9 cellular contexts compared by ENCODE assay signal in the genomic region with DNA sequence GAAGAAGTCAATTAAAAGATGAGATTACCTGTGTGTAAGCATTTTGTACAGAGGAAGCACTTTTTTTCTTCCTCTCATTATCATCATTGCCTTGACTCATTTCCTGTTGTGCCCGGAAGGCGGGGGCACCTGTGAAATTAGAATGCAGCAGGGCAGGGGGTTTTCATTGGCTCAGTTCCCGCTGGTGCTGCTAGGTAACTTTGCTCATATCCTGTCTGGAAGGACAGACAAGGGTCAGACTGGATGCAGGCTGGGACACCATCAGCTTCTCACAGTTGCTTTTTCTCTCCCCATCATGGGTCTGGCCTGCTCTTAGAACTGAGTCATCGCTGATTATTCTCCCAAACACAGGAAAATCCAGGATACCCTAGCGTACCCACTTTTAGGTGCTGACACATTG.
DNase-seq lines count a peak whose midpoint lies in the region; ATAC-seq, FAIRE-seq and TF ChIP-seq lines count a peak whose summit lies in the region.
"Had no signal": no experiment of that assay in that cellular context is flagged by ENCODE, and none has a peak within 500 bp of the region (broad histone marks: within the 10 kb centered on the region; RNA-seq: fewer than 3 reads in every experiment).

No MANE protein-coding gene starts in this region.

- no peak overlapping the region for H3K4ac ChIP-seq in mesendoderm (ENCODE audit: low read depth, low read length)

- H3K4me1 Mint-ChIP-seq in CD8-positive, alpha-beta T cell (ENCODE audit: low read depth), result peaks cover 7% of the 10 kb centered on the region

- H3K27ac Mint-ChIP-seq in CD8-positive, alpha-beta T cell, result no peak overlapping the region

- peaks cover 3% of the 10 kb centered on the region for H3K27me3 Mint-ChIP-seq in CD8-positive, alpha-beta T cell (ENCODE audit: low read depth)

- H3K9ac ChIP-seq in mesendoderm (ENCODE audit: low read length) (no peak overlapping the region), MM.1S (ENCODE audit: low read length) (no peak overlapping the region)
- H3K9ac ChIP-seq: BLaER1 treated with 17β-estradiol and CSF1 and Interleukin-3, amounts not matched to agents 10 nM and 100 nM had no signal

- no peak overlapping the region for H2BK15ac ChIP-seq in mesendoderm (replicated peaks; ENCODE audit: low read depth)

- POLR2A ChIA-PET in CD8-positive, alpha-beta T cell (lab: Charles Lee), result no interaction called here

- no peak overlapping the region for H3K23ac ChIP-seq in mesendoderm (ENCODE audit: low read length)

- no peak overlapping the region for H4K8ac ChIP-seq in mesendoderm (ENCODE audit: low read depth, low read length)

- intact Hi-C loops in CD8-positive, alpha-beta T cell (cut with DNase I, micrococcal nuclease), result loop anchor here (2.0 to 10.0 kb wide), 2 partner anchors 318 kb away; no protein-coding TSS in a partner anchor

- no peaks in the 10 kb centered on the region for H3F3A ChIP-seq in MM.1S (ENCODE audit: insufficient read depth, low read length)

- H3K9me3 ChIP-seq in CD8-positive, alpha-beta T cell (ENCODE audit: low read length), result no peaks in the 10 kb centered on the region
- no peaks in the 10 kb centered on the region for H3K9me3 ChIP-seq in MM.1S (replicated peaks; ENCODE audit: insufficient read depth, low read length)
- H3K9me3 ChIP-seq: BLaER1 treated with 17β-estradiol and CSF1 and Interleukin-3, amounts not matched to agents 10 nM and 100 nM had no signal

- no peak overlapping the region for H2AK5ac ChIP-seq in mesendoderm (ENCODE audit: low read length)

- no peaks in the 10 kb centered on the region for H3K27me3 ChIP-seq in CD8-positive, alpha-beta T cell (ENCODE audit: insufficient read depth, low read length)
- H3K27me3 ChIP-seq in mesendoderm (ENCODE audit: insufficient read depth, low read length, poor library complexity) (no peaks in the 10 kb centered on the region), MM.1S (replicated peaks; ENCODE audit: insufficient read depth, low read length) (no peaks in the 10 kb centered on the region)
- H3K27me3 ChIP-seq: BLaER1 treated with 17β-estradiol and CSF1 and Interleukin-3, amounts not matched to agents 10 nM and 100 nM had no signal

- no CpG with 5 or more reads among the region's 5 CpGs for WGBS in mesendoderm (ENCODE audit: extremely low coverage, insufficient coverage, low lambda C conversion rate)

- H3K36me3 ChIP-seq in CD8-positive, alpha-beta T cell (ENCODE audit: insufficient read depth, low read length), result no peaks in the 10 kb centered on the region
- H3K36me3 ChIP-seq in mesendoderm (ENCODE audit: control insufficient read depth, insufficient read depth, low read length) (no peaks in the 10 kb centered on the region), MM.1S (replicated peaks; ENCODE audit: insufficient read depth, low read length) (no peaks in the 10 kb centered on the region)
- H3K36me3 ChIP-seq: BLaER1 treated with 17β-estradiol and CSF1 and Interleukin-3, amounts not matched to agents 10 nM and 100 nM had no signal

- no peak overlapping the region for H3K4me3 Mint-ChIP-seq in CD8-positive, alpha-beta T cell

- no peak overlapping the region for H2AFZ ChIP-seq in MM.1S (ENCODE audit: low read length)

- H3K9me2 ChIP-seq in MM.1S (replicated peaks; ENCODE audit: insufficient read depth, low read length), result no peaks in the 10 kb centered on the region

- no peaks in the 10 kb centered on the region for H3K79me2 ChIP-seq in mesendoderm (ENCODE audit: control insufficient read depth, insufficient read depth, low read length)
- no peaks in the 10 kb centered on the region for H3K79me2 ChIP-seq in MM.1S (ENCODE audit: low read length)

- H3K56ac ChIP-seq in mesendoderm (ENCODE audit: low read length), result no peak overlapping the region

- no peak overlapping the region for H3K27ac ChIP-seq in CD8-positive, alpha-beta T cell (ENCODE audit: low read depth, low read length)
- no peak overlapping the region for H3K27ac ChIP-seq in mesendoderm (ENCODE audit: low read depth, low read length)
- H3K27ac ChIP-seq in MM.1S (ENCODE audit: low read length), result no peak overlapping the region
- H3K27ac ChIP-seq: BLaER1 treated with 17β-estradiol and CSF1 and Interleukin-3, amounts not matched to agents 10 nM and 100 nM had no signal

- H3K18ac ChIP-seq in mesendoderm (ENCODE audit: low read length), result no peak overlapping the region

- peak; percentile 64 for ATAC-seq in CD8-positive, alpha-beta T cell
- no peak for ATAC-seq in GM21619 (IDR thresholded peaks at IDR 0.05; ENCODE audit: unreplicated experiment)

- no peak overlapping the region for H4K5ac ChIP-seq in mesendoderm (ENCODE audit: low read length)

- no peak overlapping the region for H3K4me3 ChIP-seq in CD8-positive, alpha-beta T cell (ENCODE audit: low read depth, low read length)
- H3K4me3 ChIP-seq in mesendoderm (ENCODE audit: low read length) (no peak overlapping the region), MM.1S (ENCODE audit: low read length) (no peak overlapping the region)
- H3K4me3 ChIP-seq: BLaER1 treated with 17β-estradiol and CSF1 and Interleukin-3, amounts not matched to agents 10 nM and 100 nM had no signal

- no peaks in the 10 kb centered on the region for H3K9me3 Mint-ChIP-seq in CD8-positive, alpha-beta T cell

- peak in 5 of 7 experiments; percentile 6 to 41 (median 12) for DNase-seq in CD8-positive, alpha-beta T cell
- peak; percentile 26 for DNase-seq in NCI-H226
- peak; percentile 58 to 66 for DNase-seq in activated T-cell treated with anti-CD3 and anti-CD28 coated beads, Interleukin-2, amount 50 U/mL, for 48 hours
- DNase-seq in mesendoderm, result peak; percentile 35
- DNase-seq in medulla oblongata (ENCODE audit: extremely low spot score), result no peak
- DNase-seq in frontal cortex (ENCODE audit: low spot score in 2 of 2), result no peak
- DNase-seq in MM.1S, result no peak

- H2BK5ac ChIP-seq in mesendoderm (ENCODE audit: low read length), result no peak overlapping the region

- H2BK120ac ChIP-seq in mesendoderm (ENCODE audit: low read depth, low read length), result no peak overlapping the region

- no peaks in the 10 kb centered on the region for H4K20me1 ChIP-seq in MM.1S (ENCODE audit: insufficient read depth, low read length)
- H4K20me1 ChIP-seq: BLaER1 treated with 17β-estradiol and CSF1 and Interleukin-3, amounts not matched to agents 10 nM and 100 nM had no signal

- CTCF ChIA-PET in CD8-positive, alpha-beta T cell (lab: Charles Lee), result interaction anchor here (0.9 kb wide), 1 partner anchor 15 kb away, joined by 3 read pairs; no protein-coding TSS in a partner anchor

- H3K4me2 ChIP-seq in mesendoderm (ENCODE audit: low read length) (no peak overlapping the region), MM.1S (ENCODE audit: low read depth, low read length) (no peak overlapping the region)

- no peaks in the 10 kb centered on the region for H3K4me1 ChIP-seq in CD8-positive, alpha-beta T cell (ENCODE audit: insufficient read depth, low read length)
- H3K4me1 ChIP-seq in mesendoderm (ENCODE audit: control insufficient read depth, low read depth, low read length) (peaks cover 3% of the 10 kb centered on the region), MM.1S (ENCODE audit: low read length) (no peaks in the 10 kb centered on the region)

- TF ChIP-seq CTCF in CD8-positive, alpha-beta T cell (IDR thresholded peaks at IDR 0.05), result no peak
- TF ChIP-seq CTCF in MM.1S (IDR thresholded peaks at IDR 0.05; ENCODE audit: low read length), result no peak

- H3K79me1 ChIP-seq in mesendoderm (ENCODE audit: low read length), result no peaks in the 10 kb centered on the region

- H3K36me3 Mint-ChIP-seq in CD8-positive, alpha-beta T cell, result no peaks in the 10 kb centered on the region

- no peak for FAIRE-seq in frontal cortex (lab: Jason Lieb, UNC)

Comparison
In these comparisons a context has a peak if more than half of its experiments do, and no peak if none do; other contexts are left out.
1. DNase-seq: peak in CD8-positive, alpha-beta T cell (5 of 7), NCI-H226 (single experiment), activated T-cell treated with anti-CD3 and anti-CD28 coated beads, Interleukin-2, amount 50 U/mL, for 48 hours (2 of 2) and mesendoderm (single experiment); none in medulla oblongata (single experiment), frontal cortex (0 of 2) and MM.1S (single experiment).